In the genomic region with DNA sequence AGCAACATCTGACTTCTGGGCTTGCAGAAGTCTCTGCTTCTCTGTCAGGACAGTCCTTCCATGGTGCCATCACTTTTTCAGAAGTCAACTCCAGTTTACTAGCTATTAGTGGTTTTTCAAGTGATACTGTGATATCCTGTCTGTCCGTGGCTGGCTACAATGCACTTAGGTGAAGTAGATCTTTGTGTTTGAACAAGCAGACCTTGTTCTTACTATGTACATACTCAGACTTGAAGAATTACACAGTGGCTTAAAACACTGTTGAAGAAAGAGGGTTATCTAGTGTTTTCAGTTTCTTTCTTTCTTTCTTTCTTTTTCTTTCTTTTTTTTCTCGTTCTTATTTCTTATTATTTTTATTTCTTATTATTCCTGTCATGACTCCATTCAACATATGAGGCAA, we compare ENCODE assay signal across 22 cellular contexts.
"Had no signal": no experiment of that assay in that cellular context is flagged by ENCODE, and none has a peak within 500 bp of the region (broad histone marks: within the 10 kb centered on the region; RNA-seq: fewer than 3 reads in every experiment).

No MANE protein-coding gene starts in this region.

- H3K4me1 ChIP-seq: psoas muscle, right lobe of liver, suprapubic skin had no signal

- DNase-seq: dermis blood vessel endothelial cell; erythroblast; foreskin melanocyte; kidney; left cardiac atrium; left ventricle myocardium superior; mesendoderm; naive B cell; psoas muscle; retina; right lobe of liver; stimulated activated CD4-positive, alpha-beta T cell treated with anti-CD3 and anti-CD28 coated beads, Interleukin-4, amount 100 ng/mL, for 1 hour; stimulated activated CD8-positive, alpha-beta memory T cell treated with anti-CD3 and anti-CD28 coated beads, Interleukin-4, amount 100 ng/mL, for 48 hours; stimulated activated naive CD8-positive, alpha-beta T cell treated with anti-CD3 and anti-CD28 coated beads, Interleukin-15, Interleukin-2, amounts not matched to agents 100 U/mL and 50 U/mL, for 24 hours; tibial artery had no signal

- H3K27ac ChIP-seq: hepatocyte, neutrophil, psoas muscle, right lobe of liver, suprapubic skin, tibial artery, upper lobe of left lung had no signal

- H3K9me3 ChIP-seq: neutrophil, psoas muscle, right lobe of liver, suprapubic skin, tibial artery, upper lobe of left lung had no signal

- FAIRE-seq: colon, endothelial cell of umbilical vein, kidney had no signal

- H3K36me3 ChIP-seq: neutrophil, right lobe of liver, suprapubic skin, tibial artery, upper lobe of left lung had no signal

- ATAC-seq: left ventricle myocardium superior; psoas muscle; right lobe of liver; stimulated activated effector memory CD8-positive, alpha-beta T cell treated with anti-CD3 and anti-CD28 coated beads, Interleukin-12 subunit alpha, Interleukin-12 subunit beta, amount 100 ng/mL, for 72 hours; stimulated activated naive CD8-positive, alpha-beta T cell treated with anti-CD3 and anti-CD28 coated beads, Interleukin-15, Interleukin-2, amounts not matched to agents 100 U/mL and 50 U/mL, for 24 hours had no signal

- H3K4me3 ChIP-seq: hepatocyte, psoas muscle, right lobe of liver, suprapubic skin, tibial artery, upper lobe of left lung had no signal

- H3K27me3 ChIP-seq: hepatocyte, neutrophil, right lobe of liver, suprapubic skin, tibial artery, upper lobe of left lung had no signal
